Comparison of ENCODE assay signal across 8 cellular contexts in genomic region chr6:111874030-111874425, GRCh38. TPM values are rescaled to one million over a fixed set of nuclear protein-coding genes. Genes with fewer than 3 reads are reported as not detected.
DNase-seq lines count a peak whose midpoint lies in the region; FAIRE-seq and TF ChIP-seq lines count a peak whose summit lies in the region.

No MANE protein-coding gene starts in this region.

- H3K27ac Mint-ChIP-seq in dendritic cell treated with granulocyte-macrophage colony-stimulating factor and Interleukin-4, amounts not matched to agents 40 ng/mL and 50 ng/mL, for 4 days = peak overlapping the region; percentile 64
- H3K27ac Mint-ChIP-seq in nephron progenitor cell (no peak overlapping the region), type B pancreatic cell (peak overlapping the region; percentile 96)

- H3K9me3 Mint-ChIP-seq in dendritic cell treated with granulocyte-macrophage colony-stimulating factor and Interleukin-4, amounts not matched to agents 40 ng/mL and 50 ng/mL, for 4 days = no peaks in the 10 kb centered on the region
- no peaks in the 10 kb centered on the region for H3K9me3 Mint-ChIP-seq in nephron progenitor cell
- H3K9me3 Mint-ChIP-seq in type B pancreatic cell = no peaks in the 10 kb centered on the region

- H3K36me3 Mint-ChIP-seq in dendritic cell treated with granulocyte-macrophage colony-stimulating factor and Interleukin-4, amounts not matched to agents 40 ng/mL and 50 ng/mL, for 4 days (ENCODE audit: low read depth) = peaks cover 7% of the 10 kb centered on the region
- H3K36me3 Mint-ChIP-seq in nephron progenitor cell (ENCODE audit: low read depth) (no peaks in the 10 kb centered on the region), type B pancreatic cell (peaks cover 3% of the 10 kb centered on the region)

- DNase-seq in NCI-H82 (lab: John Stamatoyannopoulos, UW) (peak; percentile 16), NCI-H82 treated with DMSO at 0.1 percent for 48 hours (lab: John Stamatoyannopoulos, UW; ENCODE audit: unreplicated experiment) (no peak), nephron progenitor cell (peak; percentile 17), type B pancreatic cell (ENCODE audit: extremely low spot score, unreplicated experiment) (no peak), NCI-H526 (lab: John Stamatoyannopoulos, UW) (no peak), small intestine (no peak)

- H3K27me3 ChIP-seq in small intestine (ENCODE audit: control insufficient read depth in 2 of 2, insufficient read depth in 2 of 2, low read length in 2 of 2) = no peaks in the 10 kb centered on the region

- peaks cover 0 to 11% of the 10 kb centered on the region in 2 donors for H3K4me1 ChIP-seq in small intestine (ENCODE audit: control insufficient read depth in 2 of 2, insufficient read depth in 1 of 2, low read depth in 1 of 2, low read length in 1 of 2)

- H3K27ac ChIP-seq in small intestine (ENCODE audit: low read depth in 1 of 2, low read length in 1 of 2) = no peak overlapping the region

- H3K27me3 Mint-ChIP-seq in dendritic cell treated with granulocyte-macrophage colony-stimulating factor and Interleukin-4, amounts not matched to agents 40 ng/mL and 50 ng/mL, for 4 days = peaks cover 6% of the 10 kb centered on the region
- H3K27me3 Mint-ChIP-seq in nephron progenitor cell (ENCODE audit: low read depth, poor library complexity) = peaks cover 24% of the 10 kb centered on the region
- peaks cover 4% of the 10 kb centered on the region for H3K27me3 Mint-ChIP-seq in type B pancreatic cell

- TF ChIP-seq CTCF in WI38 (IDR thresholded peaks at IDR 0.05; ENCODE audit: low read depth, low read length) = no peak
- no peak for TF ChIP-seq CTCF in nephron progenitor cell (IDR thresholded peaks at IDR 0.05)
- no peak for TF ChIP-seq CTCF in type B pancreatic cell (conservative IDR thresholded peaks at IDR 0.05)

- WGBS in small intestine, 3 donors = 9 to 11% (median 9%) methylated on average over 8 of the region's 8 CpGs

- peaks cover 35% of the 10 kb centered on the region for H3K4me1 Mint-ChIP-seq in dendritic cell treated with granulocyte-macrophage colony-stimulating factor and Interleukin-4, amounts not matched to agents 40 ng/mL and 50 ng/mL, for 4 days (ENCODE audit: low read depth)
- H3K4me1 Mint-ChIP-seq in nephron progenitor cell (peaks cover 40% of the 10 kb centered on the region), type B pancreatic cell (ENCODE audit: unreplicated experiment) (peaks cover 25% of the 10 kb centered on the region)

- H3K4me3 ChIP-seq in WI38 (ENCODE audit: low read depth, low read length) (peak overlapping the region; percentile 71), small intestine (ENCODE audit: low read depth in 1 of 2, low read length in 2 of 2) (peak overlapping the region in 1 of 2 donors; percentile 76)

- intact Hi-C loops in dendritic cell treated with granulocyte-macrophage colony-stimulating factor and Interleukin-4, amounts not matched to agents 40 ng/mL and 50 ng/mL, for 4 days (cut with micrococcal nuclease) = loop anchor here (5.0 to 10.0 kb wide), 3 partner anchors 98 to 149 kb away; no protein-coding TSS in a partner anchor

- peak overlapping the region; percentile 90 for H3K4me3 Mint-ChIP-seq in dendritic cell treated with granulocyte-macrophage colony-stimulating factor and Interleukin-4, amounts not matched to agents 40 ng/mL and 50 ng/mL, for 4 days
- peak overlapping the region; percentile 93 for H3K4me3 Mint-ChIP-seq in nephron progenitor cell
- H3K4me3 Mint-ChIP-seq in type B pancreatic cell = peak overlapping the region; percentile 97

- FAIRE-seq in small intestine (lab: Jason Lieb, UNC) = no peak

- H3K36me3 ChIP-seq in small intestine (ENCODE audit: control insufficient read depth in 2 of 2, insufficient read depth in 2 of 2, low read length in 2 of 2) = no peaks in the 10 kb centered on the region

- H3K9me3 ChIP-seq in small intestine (ENCODE audit: control insufficient read depth, low read depth) = no peaks in the 10 kb centered on the region

RNA-seq across cellular contexts. Expression of gene FYN, which starts 0.8 kb away (rescaled TPM):
- total RNA-seq in type B pancreatic cell (ENCODE audit: low replicate concordance) = 131 and 283 TPM in 2 replicates
- 10 to 100 TPM; 17.9 to 33.8 (median 27.1) TPM for polyA plus RNA-seq in small intestine

Comparison
In these comparisons a context has a peak if more than half of its experiments do, and no peak if none do; other contexts are left out.
1. DNase-seq: peak in NCI-H82 (single experiment) and nephron progenitor cell (single experiment); none in NCI-H82 treated with DMSO at 0.1 percent for 48 hours (single experiment), type B pancreatic cell (single experiment), NCI-H526 (0 of 2) and small intestine (single experiment).
2. Peak in every context shown above with its lines, with median percentiles within 50 percentile points of each other: H3K4me3 Mint-ChIP-seq.